In the genomic region with DNA sequence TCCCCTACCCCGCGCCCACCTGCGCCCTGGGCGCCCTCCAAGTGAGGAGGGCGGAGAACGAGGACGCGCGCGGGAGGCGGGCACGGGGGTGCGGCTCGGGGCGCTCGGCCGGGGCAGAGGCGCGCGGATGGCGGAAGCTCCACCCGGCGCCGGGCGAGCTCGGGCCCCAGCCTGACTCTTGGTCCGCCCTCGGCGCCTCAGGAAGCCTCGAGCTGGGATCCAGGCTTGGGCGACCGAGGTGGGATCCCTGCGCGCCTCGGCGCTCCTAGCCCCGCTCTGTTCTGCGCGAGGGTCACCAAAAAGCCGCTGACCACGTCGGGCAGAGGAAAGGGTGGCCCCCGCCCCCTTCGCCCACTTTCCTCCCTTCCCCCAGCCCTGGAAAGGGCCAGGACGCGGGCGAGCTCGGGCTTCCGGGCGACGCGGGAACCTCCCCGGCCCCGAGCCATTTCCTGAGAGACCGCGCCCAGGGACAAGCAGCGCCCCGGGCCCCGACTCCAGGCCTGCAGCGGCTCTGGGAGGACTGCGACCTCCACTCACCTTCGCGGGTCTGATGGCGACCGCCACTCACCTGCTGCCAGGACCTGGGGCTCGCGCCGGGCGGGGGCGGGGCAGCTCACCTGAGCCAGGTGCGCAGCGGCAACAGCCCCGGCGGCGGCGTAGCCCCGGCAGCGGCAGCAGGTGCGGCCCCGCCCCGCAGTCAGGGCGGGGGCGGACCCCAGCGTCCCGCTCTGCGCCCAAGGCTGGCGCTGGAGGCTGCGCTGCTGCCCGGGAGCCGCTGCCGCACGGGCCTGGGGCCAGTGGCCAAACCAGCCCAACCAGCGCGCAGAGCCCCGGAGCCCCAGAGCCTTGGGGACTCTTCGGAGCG, we compare ENCODE assay signal across 8 cellular contexts. TPM values are rescaled to one million over a fixed set of nuclear protein-coding genes. Genes with fewer than 3 reads are reported as not detected.
DNase-seq lines count a peak whose midpoint lies in the region; ATAC-seq and TF ChIP-seq lines count a peak whose summit lies in the region.

No MANE protein-coding gene starts in this region.

- H3K27ac ChIP-seq in epithelial cell of prostate (peak overlapping the region; percentile 31), neural cell (ENCODE audit: low read length) (no peak overlapping the region)

- H3K36me3 ChIP-seq in BJ (ENCODE audit: control insufficient read depth, insufficient read depth, low read length) (no peaks in the 10 kb centered on the region), neural cell (ENCODE audit: insufficient read depth, low read length) (no peaks in the 10 kb centered on the region)

- H2AFZ ChIP-seq in neural cell (ENCODE audit: low read depth, low read length) = no peak overlapping the region

- POLR2A ChIA-PET in BJ (lab: Charles Lee) = interaction anchor here (0.6 kb wide), 1 partner anchor 10 kb away, joined by 3 read pairs; no protein-coding TSS in a partner anchor

- H3K9me3 ChIP-seq in neural cell (ENCODE audit: low read length) = no peaks in the 10 kb centered on the region

- no peak for TF ChIP-seq RAD21 in neural cell (conservative IDR thresholded peaks at IDR 0.05)

- no peaks in the 10 kb centered on the region for H3K9me2 ChIP-seq in neural cell (ENCODE audit: insufficient read depth, low read length)

- H3K9ac ChIP-seq in neural cell (ENCODE audit: low read length) = peak overlapping the region; percentile 16

- CTCF ChIA-PET in BJ (lab: Yijun Ruan, JAX) = interaction anchor here (0.6 kb wide), 1 partner anchor 61 kb away, joined by 3 read pairs; no protein-coding TSS in a partner anchor

- no peak overlapping the region for H3K4me2 ChIP-seq in neural cell (ENCODE audit: low read length)

- TF ChIP-seq CTCF in BJ (IDR thresholded peaks at IDR 0.05; ENCODE audit: insufficient read depth, low read depth, low read length) (no peak), WI38 (IDR thresholded peaks at IDR 0.05; ENCODE audit: low read depth, low read length) (no peak), neural cell (IDR thresholded peaks at IDR 0.05; ENCODE audit: poor library complexity, severe bottlenecking) (no peak)

- H3F3A ChIP-seq in neural cell (ENCODE audit: insufficient read depth, low read length, poor library complexity, severe bottlenecking) = no peaks in the 10 kb centered on the region

- no peaks in the 10 kb centered on the region for H3K79me2 ChIP-seq in neural cell (replicated peaks; ENCODE audit: insufficient read depth, low read length)

- no peak for TF ChIP-seq EP300 in neural cell (conservative IDR thresholded peaks at IDR 0.05; ENCODE audit: poor library complexity, severe bottlenecking)

- no peak for DNase-seq in BJ (ENCODE audit: low read depth)
- DNase-seq in HT-29 (ENCODE audit: low spot score) = peak; percentile 93
- no peak for DNase-seq in epithelial cell of prostate (ENCODE audit: low read depth, low spot score)
- DNase-seq in islet precursor cell = no peak

- H3K4me3 ChIP-seq in BJ (ENCODE audit: low read depth, low read length) = peak overlapping the region; percentile 47
- H3K4me3 ChIP-seq in WI38 (ENCODE audit: low read depth, low read length) = peak overlapping the region; percentile 50
- peak overlapping the region; percentile 66 for H3K4me3 ChIP-seq in neural cell (ENCODE audit: low read length)

- ATAC-seq in GM21360 (IDR thresholded peaks at IDR 0.05; ENCODE audit: unreplicated experiment) = no peak
- ATAC-seq in GM18517 (IDR thresholded peaks at IDR 0.05; ENCODE audit: unreplicated experiment) = no peak

- H3K27me3 ChIP-seq in BJ (ENCODE audit: control insufficient read depth, insufficient read depth, low read length) (peaks cover 2% of the 10 kb centered on the region), neural cell (ENCODE audit: insufficient read depth, low read depth, low read length) (peaks cover 37% of the 10 kb centered on the region)

- no peaks in the 10 kb centered on the region for H4K20me1 ChIP-seq in neural cell (ENCODE audit: insufficient read depth)

TF ChIP-seq in neural cell, 6 proteins besides CTCF, POLR2A, EP300 and RAD21:
- no peak for TF ChIP-seq MXI1 (conservative IDR thresholded peaks at IDR 0.05; ENCODE audit: poor library complexity, severe bottlenecking)
- TF ChIP-seq EZH2 (IDR thresholded peaks at IDR 0.05; ENCODE audit: borderline replicate concordance, insufficient read depth, low read length, poor library complexity, severe bottlenecking) = peak; percentile 49

RNA-seq across cellular contexts. Expression of a gene that starts 2.2 kb away (rescaled TPM):
- polyA plus RNA-seq in BJ (2011; rRNA removed) (21.1 and 29.2 TPM in 2 replicates), neural cell (1.6 and 5.6 TPM in 2 replicates)
- 4.8 and 7.2 TPM in 2 replicates for polyA minus RNA-seq in BJ (2011; rRNA and poly(A)+ RNA removed)
- total RNA-seq in HT-29 (2014; rRNA removed; shearing (Covaris generic)) = 295 and 312 TPM in 2 replicates
- polyA minus RNA-seq in neural cell = 0.97 TPM in 1 of 2 replicates, not detected in the other

RNA-seq across cellular contexts. Expression of a gene that starts 23.0 kb away (rescaled TPM):
- 0.42 and 0.86 TPM in 2 replicates for polyA plus RNA-seq in BJ (2011; rRNA removed)
- 0.41 and 0.52 TPM in 2 replicates for polyA minus RNA-seq in BJ (2011; rRNA and poly(A)+ RNA removed)
- 284 and 306 TPM in 2 replicates for total RNA-seq in HT-29 (2014; rRNA removed; shearing (Covaris generic))
- polyA plus RNA-seq in neural cell = not detected in 2 replicates
- not detected in 2 replicates for polyA minus RNA-seq in neural cell

RNA-seq across cellular contexts. Expression of a gene that starts 24.8 kb away (rescaled TPM):
- not detected in 2 replicates for polyA plus RNA-seq in BJ (2011; rRNA removed)
- not detected in 2 replicates for polyA minus RNA-seq in BJ (2011; rRNA and poly(A)+ RNA removed)
- 63.7 and 94.0 TPM in 2 replicates for total RNA-seq in HT-29 (2014; rRNA removed; shearing (Covaris generic))
- not detected in 2 replicates for polyA plus RNA-seq in neural cell
- not detected in 2 replicates for polyA minus RNA-seq in neural cell

RNA-seq across cellular contexts. Expression of a gene that starts 33.1 kb away (rescaled TPM):
- 18.1 and 25.8 TPM in 2 replicates for polyA plus RNA-seq in BJ (2011; rRNA removed)
- 17.6 and 25.5 TPM in 2 replicates for polyA minus RNA-seq in BJ (2011; rRNA and poly(A)+ RNA removed)
- 56.6 and 63.4 TPM in 2 replicates for total RNA-seq in HT-29 (2014; rRNA removed; shearing (Covaris generic))
- polyA plus RNA-seq in neural cell = 39.1 and 54.3 TPM in 2 replicates
- polyA minus RNA-seq in neural cell = 27.1 and 28.7 TPM in 2 replicates

RNA-seq across cellular contexts. Expression of a gene that starts 47.7 kb away (rescaled TPM):
- polyA plus RNA-seq in BJ (2011; rRNA removed) = 3.0 and 5.4 TPM in 2 replicates
- 0.71 and 1.9 TPM in 2 replicates for polyA minus RNA-seq in BJ (2011; rRNA and poly(A)+ RNA removed)
- not detected in 2 replicates for total RNA-seq in HT-29 (2014; rRNA removed; shearing (Covaris generic))
- 440 and 478 TPM in 2 replicates for polyA plus RNA-seq in neural cell
- 139 and 140 TPM in 2 replicates for polyA minus RNA-seq in neural cell
